ENCODE assay signal across 8 cellular contexts in genomic region chr15:51775967-51776816, GRCh38. TPM values are rescaled to one million over a fixed set of nuclear protein-coding genes. Genes with fewer than 3 reads are reported as not detected.
A peak's percentile ranks its signal among the peaks of the same experiment; 100 is the strongest.
DNase-seq lines count a peak whose midpoint lies in the region; TF ChIP-seq lines count a peak whose summit lies in the region.

No MANE protein-coding gene starts in this region.

- peaks cover 5% of the 10 kb centered on the region for H3K4me1 Mint-ChIP-seq in T-helper 2 cell treated with Interferon-gamma antibody and Interleukin-4, amounts not matched to agents 5 μg/mL and 100 μg/mL, for 36 hours (ENCODE audit: low read depth)

- no peak overlapping the region for H2AFZ ChIP-seq in mammary epithelial cell (ENCODE audit: low read depth, low read length)

- no peaks in the 10 kb centered on the region for H4K20me1 ChIP-seq in mammary epithelial cell (ENCODE audit: insufficient read depth, low read length)

- H3K27me3 ChIP-seq in AG04450 (ENCODE audit: control insufficient read depth, insufficient read depth, low read length) (no peaks in the 10 kb centered on the region), mammary epithelial cell (ENCODE audit: insufficient read depth, low read length) (no peaks in the 10 kb centered on the region)

- DNase-seq in AG04450 (ENCODE audit: low read depth, low spot score) (peak; percentile 15), GM12865 (ENCODE audit: low read depth) (peak; percentile 76), LNCaP clone FGC (ENCODE audit: low read depth) (no peak), mammary epithelial cell (peak; percentile 25), kidney tubule cell (ENCODE audit: low spot score) (peak; percentile 59), epidermal melanocyte (ENCODE audit: insufficient read length, low spot score) (no peak)
- DNase-seq in T-helper 2 cell treated with Interferon-gamma antibody and Interleukin-4, amounts not matched to agents 5 μg/mL and 100 μg/mL, for 36 hours (ENCODE audit: low spot score), result peak; percentile 10
- DNase-seq in stimulated activated CD8-positive, alpha-beta memory T cell treated with anti-CD3 and anti-CD28 coated beads, Interleukin-12 subunit alpha, Interleukin-12 subunit beta, amount 100 ng/mL, for 4 hours (ENCODE audit: low read depth), result peak; percentile 13

- H3K9me3 Mint-ChIP-seq in T-helper 2 cell treated with Interferon-gamma antibody and Interleukin-4, amounts not matched to agents 5 μg/mL and 100 μg/mL, for 36 hours, result no peaks in the 10 kb centered on the region

- dilution Hi-C loops in mammary epithelial cell (cut with HindIII; ENCODE audit: low sequenced_read_pairs), result no loop called here

- H3K36me3 Mint-ChIP-seq in T-helper 2 cell treated with Interferon-gamma antibody and Interleukin-4, amounts not matched to agents 5 μg/mL and 100 μg/mL, for 36 hours (ENCODE audit: low read depth), result no peaks in the 10 kb centered on the region

- H3K36me3 ChIP-seq in mammary epithelial cell (ENCODE audit: insufficient read depth, low read length), result no peaks in the 10 kb centered on the region

- H3K27ac ChIP-seq in AG04450 (ENCODE audit: low read depth, low read length), result no peak overlapping the region
- no peak overlapping the region for H3K27ac ChIP-seq in mammary epithelial cell (ENCODE audit: insufficient read depth, low read depth, low read length)

- H3K27ac Mint-ChIP-seq in T-helper 2 cell treated with Interferon-gamma antibody and Interleukin-4, amounts not matched to agents 5 μg/mL and 100 μg/mL, for 36 hours, result no peak overlapping the region

- no peaks in the 10 kb centered on the region for H3K27me3 Mint-ChIP-seq in T-helper 2 cell treated with Interferon-gamma antibody and Interleukin-4, amounts not matched to agents 5 μg/mL and 100 μg/mL, for 36 hours (ENCODE audit: low read depth)

- peak overlapping the region; percentile 16 for H3K4me2 ChIP-seq in mammary epithelial cell (ENCODE audit: insufficient read depth, low read depth, low read length)

- CTCF ChIA-PET in AG04450 (lab: Charles Lee) (interaction anchor here (0.5 to 9.8 kb wide), 81 partner anchors 9 to 1430 kb away, joined by 3 to 490 read pairs (median 4); partner anchors contain the start of genes DMXL2, LYSMD2 and SCG3), mammary epithelial cell (lab: Charles Lee; ENCODE audit: low non-redundant PET) (interaction anchor here (0.6 to 2.1 kb wide), 9 partner anchors 37 to 453 kb away, joined by 3 to 57 read pairs (median 4); partner anchors contain the start of gene SCG3)

- no peak overlapping the region for H3K9ac ChIP-seq in mammary epithelial cell (ENCODE audit: insufficient read depth, low read length)

- 75% methylated on average over 11 of the region's 11 CpGs for WGBS in mammary epithelial cell (ENCODE audit: low coverage, missing lambda C conversion rate)

- H3K4me3 ChIP-seq in AG04450 (ENCODE audit: low read depth, low read length) (no peak overlapping the region), GM12865 (ENCODE audit: low read depth, low read length) (no peak overlapping the region), LNCaP clone FGC (ENCODE audit: low read depth, low read length) (no peak overlapping the region), mammary epithelial cell (replicated peaks in 1 of 3; ENCODE audit: insufficient read depth in 1 of 3, low read depth in 2 of 3, low read length in 3 of 3) (no peak overlapping the region)

- intact Hi-C loops in mammary epithelial cell (cut with micrococcal nuclease), result loop anchor here (1.0 to 5.0 kb wide), 3 partner anchors 24 to 239 kb away; no protein-coding TSS in a partner anchor

- POLR2A ChIA-PET in AG04450 (lab: Yijun Ruan, JAX), result interaction anchor here (0.6 kb wide), 2 partner anchors 20 to 126 kb away, joined by 3 to 6 read pairs; no protein-coding TSS in a partner anchor

- H3K4me1 ChIP-seq in mammary epithelial cell (ENCODE audit: insufficient read depth, low read length), result peaks cover 11% of the 10 kb centered on the region

- H3K9me3 ChIP-seq in AG04450 (ENCODE audit: control insufficient read depth, insufficient read depth, low read length), result no peaks in the 10 kb centered on the region
- H3K9me3 ChIP-seq in mammary epithelial cell (replicated peaks; ENCODE audit: insufficient read depth, low read length), result no peaks in the 10 kb centered on the region

- in situ Hi-C loops in mammary epithelial cell (cut with MboI; ENCODE audit: low sequenced_read_pairs in 2 of 2), result loop anchor here in 1 of 2 donors (5.0 kb wide), 1 partner anchor 129 kb away; no protein-coding TSS in a partner anchor

- TF ChIP-seq CTCF in AG04450 (IDR thresholded peaks at IDR 0.05; ENCODE audit: low read depth, low read length), result peak; percentile 91
- TF ChIP-seq CTCF in GM12865 (IDR thresholded peaks at IDR 0.05; ENCODE audit: insufficient read depth, low read depth, low read length, missing control alignments), result peak; percentile 79
- TF ChIP-seq CTCF in LNCaP clone FGC (IDR thresholded peaks at IDR 0.05; ENCODE audit: control insufficient read depth, extremely low read depth, insufficient read depth), result peak; percentile 89
- TF ChIP-seq CTCF in mammary epithelial cell (conservative IDR thresholded peaks at IDR 0.05 in 1 of 2, IDR thresholded peaks at IDR 0.05 in 1 of 2; ENCODE audit: extremely low read depth in 1 of 2, insufficient read depth in 1 of 2, low read depth in 1 of 2, low read length in 2 of 2), result peak; percentile 59 to 78

- no peak overlapping the region for H3K4me3 Mint-ChIP-seq in T-helper 2 cell treated with Interferon-gamma antibody and Interleukin-4, amounts not matched to agents 5 μg/mL and 100 μg/mL, for 36 hours

- no TSS peak for BruUV-seq in mammary epithelial cell (replicated peaks; lab: Mats Ljungman, UMichigan)

- H3K79me2 ChIP-seq in mammary epithelial cell (ENCODE audit: insufficient read depth, low read length), result no peaks in the 10 kb centered on the region

RNA-seq across cellular contexts. Expression of gene TMOD2, which starts 24.8 kb away (rescaled TPM):
- polyA plus RNA-seq in AG04450 (2011; rRNA removed) (3.1 and 3.2 TPM in 2 replicates), mammary epithelial cell (1.8 TPM)
- polyA minus RNA-seq in AG04450 (2011; rRNA and poly(A)+ RNA removed), result 2.3 and 3.9 TPM in 2 replicates
- total RNA-seq in mammary epithelial cell, result 10 to 100 TPM; 11.2 to 14.8 TPM
- polyA minus RNA-seq in mammary epithelial cell, result 7.0 TPM

RNA-seq across cellular contexts. Expression of gene LYSMD2, which starts 38.7 kb away (rescaled TPM):
- polyA plus RNA-seq in AG04450 (2011; rRNA removed) (6.5 and 10.2 TPM in 2 replicates), mammary epithelial cell (8.4 TPM)
- 0.78 and 1.8 TPM in 2 replicates for polyA minus RNA-seq in AG04450 (2011; rRNA and poly(A)+ RNA removed)
- total RNA-seq in mammary epithelial cell, result 1 to 10 TPM; 5.3 to 7.4 TPM
- 5.3 TPM for polyA minus RNA-seq in mammary epithelial cell

RNA-seq across cellular contexts. Expression of gene TMOD3, which starts 53.3 kb away (rescaled TPM):
- polyA plus RNA-seq in AG04450 (2011; rRNA removed) (22.7 and 29.8 TPM in 2 replicates), mammary epithelial cell (22.2 TPM)
- polyA minus RNA-seq in AG04450 (2011; rRNA and poly(A)+ RNA removed), result 11.2 and 20.8 TPM in 2 replicates
- 100 to 1,000 TPM in 1 of 2 donors, 10 to 100 TPM in 1; 50.3 to 124 TPM for total RNA-seq in mammary epithelial cell
- polyA minus RNA-seq in mammary epithelial cell, result 58.6 TPM

Comparison
In these comparisons a context has a peak if more than half of its experiments do, and no peak if none do; other contexts are left out.
1. DNase-seq: peak in AG04450 (single experiment), GM12865 (single experiment), T-helper 2 cell treated with Interferon-gamma antibody and Interleukin-4, amounts not matched to agents 5 μg/mL and 100 μg/mL, for 36 hours (single experiment), mammary epithelial cell (single experiment), kidney tubule cell (single experiment) and stimulated activated CD8-positive, alpha-beta memory T cell treated with anti-CD3 and anti-CD28 coated beads, Interleukin-12 subunit alpha, Interleukin-12 subunit beta, amount 100 ng/mL, for 4 hours (single experiment); none in LNCaP clone FGC (single experiment) and epidermal melanocyte (single experiment).
2. Peak in every context shown above with its lines, with median percentiles within 50 percentile points of each other: CTCF ChIP-seq.